Comparison of ENCODE assay signal across 19 cellular contexts in genomic region chr5:156411957-156412356, GRCh38.
"Had no signal": no experiment of that assay in that cellular context is flagged by ENCODE, and none has a peak within 500 bp of the region (broad histone marks: within the 10 kb centered on the region; RNA-seq: fewer than 3 reads in every experiment).

No MANE protein-coding gene starts in this region.

- H3K4me3 ChIP-seq: body of pancreas, suprapubic skin, upper lobe of left lung had no signal

- H3K27ac ChIP-seq: body of pancreas, epithelial cell of prostate had no signal

- H3K27me3 ChIP-seq: body of pancreas, suprapubic skin, upper lobe of left lung had no signal

- ATAC-seq: activated CD4-positive, alpha-beta T cell treated with anti-CD3 and anti-CD28 coated beads for 36 hours; T-helper 17 cell had no signal

- DNase-seq: activated CD4-positive, alpha-beta memory T cell treated with anti-CD3 and anti-CD28 coated beads for 36 hours; activated CD4-positive, alpha-beta T cell treated with anti-CD3 and anti-CD28 coated beads for 36 hours; activated T-cell treated with anti-CD3 and anti-CD28 coated beads for 4 hours; foreskin melanocyte; head of caudate nucleus; immature natural killer cell; kidney glomerular epithelial cell; nephron progenitor cell; nucleus accumbens; posterior cingulate gyrus; retina; small intestine; stimulated activated CD4-positive, alpha-beta T cell treated with anti-CD3 and anti-CD28 coated beads, Interleukin-15, amount 100 ng/mL, for 24 hours; stimulated activated CD4-positive, alpha-beta T cell treated with anti-CD3 and anti-CD28 coated beads, Interleukin-2, amount 100 ng/mL, for 48 hours; T-helper 17 cell; upper lobe of left lung had no signal

- H3K36me3 ChIP-seq: suprapubic skin, upper lobe of left lung had no signal

- H3K9me3 ChIP-seq: body of pancreas, suprapubic skin, upper lobe of left lung had no signal

- H3K4me1 ChIP-seq: body of pancreas, upper lobe of left lung had no signal
